17 cellular contexts compared by ENCODE assay signal in genomic region chr18:46421973-46422551, GRCh38.
"Had no signal": no experiment of that assay in that cellular context is flagged by ENCODE, and none has a peak within 500 bp of the region (broad histone marks: within the 10 kb centered on the region; RNA-seq: fewer than 3 reads in every experiment).

No MANE protein-coding gene starts in this region.

- DNase-seq: activated effector memory CD4-positive, alpha-beta T cell treated with Interleukin-2 at 50 U/mL for 16 hours; activated T-cell treated with anti-CD3 and anti-CD28 coated beads, Interleukin-2, amount 50 U/mL, for 24 hours; esophagus squamous epithelium; glutamatergic neuron; lower lobe of right lung; stimulated activated CD4-positive, alpha-beta T cell treated with anti-CD3 and anti-CD28 coated beads, Interleukin-4, amount 100 ng/mL, for 24 hours; stimulated activated naive CD4-positive, alpha-beta T cell; T1000; tibial artery had no signal

- H2AFZ ChIP-seq: parathyroid adenoma had no signal

- H3K4me3 ChIP-seq: adrenal gland, cardiac muscle cell, esophagus squamous epithelium, lower lobe of right lung, tibial artery had no signal

- H3K4me3 Mint-ChIP-seq: activated naive CD4-positive, alpha-beta T cell treated with anti-CD3 and anti-CD28 coated beads, Interleukin-2, amount 50 U/mL, for 24 hours; activated T-cell treated with anti-CD3 and anti-CD28 coated beads, Interleukin-2, amount 50 U/mL, for 24 hours; mesothelial cell of epicardium; T-cell had no signal

- H3K36me3 ChIP-seq: adrenal gland, cardiac muscle cell, esophagus squamous epithelium, lower lobe of right lung, neutrophil, tibial artery had no signal

- H3K36me3 Mint-ChIP-seq: activated naive CD4-positive, alpha-beta T cell treated with anti-CD3 and anti-CD28 coated beads, Interleukin-2, amount 50 U/mL, for 24 hours; mesothelial cell of epicardium; T-cell had no signal

- H3K79me2 ChIP-seq: parathyroid adenoma had no signal

- H3K27me3 ChIP-seq: adrenal gland, cardiac muscle cell, esophagus squamous epithelium, tibial artery had no signal

- H3K9me3 ChIP-seq: adrenal gland, esophagus squamous epithelium, lower lobe of right lung, neutrophil, tibial artery had no signal

- ATAC-seq: activated CD4-positive, CD25-positive, alpha-beta regulatory T cell treated with anti-CD3 and anti-CD28 coated beads, Interleukin-2, amount 50 U/mL, for 24 hours; lower lobe of right lung; T-cell had no signal

- H3K9ac ChIP-seq: parathyroid adenoma had no signal

- H3K27ac Mint-ChIP-seq: activated naive CD4-positive, alpha-beta T cell treated with anti-CD3 and anti-CD28 coated beads, Interleukin-2, amount 50 U/mL, for 24 hours; activated T-cell treated with anti-CD3 and anti-CD28 coated beads, Interleukin-2, amount 50 U/mL, for 24 hours; mesothelial cell of epicardium; T-cell had no signal

- H3K9me3 Mint-ChIP-seq: activated naive CD4-positive, alpha-beta T cell treated with anti-CD3 and anti-CD28 coated beads, Interleukin-2, amount 50 U/mL, for 24 hours; activated T-cell treated with anti-CD3 and anti-CD28 coated beads, Interleukin-2, amount 50 U/mL, for 24 hours; mesothelial cell of epicardium; T-cell had no signal

- H3K27ac ChIP-seq: cardiac muscle cell, lower lobe of right lung, neutrophil, parathyroid adenoma, tibial artery had no signal

- H3K27me3 Mint-ChIP-seq: activated naive CD4-positive, alpha-beta T cell treated with anti-CD3 and anti-CD28 coated beads, Interleukin-2, amount 50 U/mL, for 24 hours; activated T-cell treated with anti-CD3 and anti-CD28 coated beads, Interleukin-2, amount 50 U/mL, for 24 hours had no signal

- H3K4me1 ChIP-seq: lower lobe of right lung had no signal
